In the genomic region with DNA sequence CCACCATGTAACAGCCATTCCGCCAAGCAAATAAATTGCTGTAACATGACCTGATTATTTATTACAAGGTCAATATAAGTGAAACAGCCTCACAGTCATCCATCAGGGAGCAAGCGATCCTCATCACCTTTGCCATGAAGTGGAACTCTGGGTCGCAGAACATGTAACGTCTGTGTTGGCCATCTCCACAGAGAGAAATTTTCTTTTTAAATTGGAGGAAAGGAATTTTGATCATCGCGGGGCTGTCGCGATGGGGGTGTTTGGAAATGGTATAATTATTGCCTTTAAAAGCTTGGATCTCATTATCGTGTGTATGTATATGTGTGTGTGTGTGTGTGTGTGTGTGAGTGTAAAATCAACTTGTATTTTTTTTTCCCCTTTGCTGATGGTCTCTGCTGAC, we compare ENCODE assay signal across 19 cellular contexts.
"Had no signal": no experiment of that assay in that cellular context is flagged by ENCODE, and none has a peak within 500 bp of the region (broad histone marks: within the 10 kb centered on the region; RNA-seq: fewer than 3 reads in every experiment).

No MANE protein-coding gene starts in this region.

- H3K4me3 Mint-ChIP-seq: effector memory CD8-positive, alpha-beta T cell; immature natural killer cell; naive thymus-derived CD4-positive, alpha-beta T cell had no signal

- H3K4me1 ChIP-seq: esophagus muscularis mucosa, foreskin keratinocyte, gastroesophageal sphincter, heart left ventricle, left lung, lower lobe of right lung had no signal

- H3K27me3 Mint-ChIP-seq: effector memory CD8-positive, alpha-beta T cell had no signal

- H3K27ac ChIP-seq: coronary artery, dorsolateral prefrontal cortex, esophagus muscularis mucosa, foreskin keratinocyte, gastroesophageal sphincter, heart left ventricle, hepatocyte, left lung, lower lobe of right lung had no signal

- ATAC-seq: effector memory CD8-positive, alpha-beta T cell; foreskin keratinocyte; gastroesophageal sphincter; heart left ventricle; left cardiac atrium; left lung; left ventricle myocardium superior; lower lobe of right lung; naive thymus-derived CD4-positive, alpha-beta T cell had no signal

- H3K36me3 ChIP-seq: esophagus muscularis mucosa, gastroesophageal sphincter, heart left ventricle, left lung, lower lobe of right lung had no signal

- DNase-seq: dermis blood vessel endothelial cell; dorsolateral prefrontal cortex; effector CD8-positive, alpha-beta T cell; effector memory CD8-positive, alpha-beta T cell; foreskin keratinocyte; heart left ventricle; hypothalamus; immature natural killer cell; left cardiac atrium; left lung; left ventricle myocardium superior; lower lobe of right lung; mesenchymal stem cell; midbrain had no signal

- H3K27me3 ChIP-seq: foreskin keratinocyte, gastroesophageal sphincter, heart left ventricle, hepatocyte, left lung had no signal

- H3K27ac Mint-ChIP-seq: effector memory CD8-positive, alpha-beta T cell; immature natural killer cell; naive thymus-derived CD4-positive, alpha-beta T cell had no signal

- H3K4me3 ChIP-seq: coronary artery, dorsolateral prefrontal cortex, esophagus muscularis mucosa, gastroesophageal sphincter, heart left ventricle, hepatocyte, left lung, lower lobe of right lung had no signal

- H3K4me1 Mint-ChIP-seq: immature natural killer cell; naive thymus-derived CD4-positive, alpha-beta T cell had no signal
